In genomic region chr16:68973611-68974120, GRCh38 we compare ENCODE assay signal across 18 cellular contexts.
DNase-seq lines count a peak whose midpoint lies in the region; ATAC-seq, FAIRE-seq and TF ChIP-seq lines count a peak whose summit lies in the region.
"Had no signal": no experiment of that assay in that cellular context is flagged by ENCODE, and none has a peak within 500 bp of the region (broad histone marks: within the 10 kb centered on the region; RNA-seq: fewer than 3 reads in every experiment).

No MANE protein-coding gene starts in this region.

- no peak overlapping the region for H3K14ac ChIP-seq in mesenchymal stem cell (ENCODE audit: low read length in 2 of 2)

- CTCF ChIA-PET in A549 (lab: Yijun Ruan, JAX) (interaction anchor here (0.6 to 5.0 kb wide), 14 partner anchors 11 to 150 kb away, joined by 3 to 47 read pairs (median 4); partner anchors contain the start of gene HAS3), OCI-LY7 (lab: Charles Lee; ENCODE audit: unreplicated experiment) (no interaction called here)

- no peak overlapping the region for H2BK5ac ChIP-seq in mesenchymal stem cell (ENCODE audit: low read depth, low read length, poor library complexity, severe bottlenecking)

- no peaks in the 10 kb centered on the region for H3K27me3 ChIP-seq in HUES6 (ENCODE audit: control insufficient read depth, insufficient read depth, low read length)
- H3K27me3 ChIP-seq in mesenchymal stem cell (ENCODE audit: control insufficient read depth in 1 of 2, insufficient read depth in 1 of 2, low read length in 2 of 2): no peaks in the 10 kb centered on the region
- H3K27me3 ChIP-seq in left ventricle myocardium inferior (ENCODE audit: low read depth): no peaks in the 10 kb centered on the region
- H3K27me3 ChIP-seq: BLaER1 treated with 17β-estradiol and CSF1 and Interleukin-3, amounts not matched to agents 10 nM and 100 nM; brain microvascular endothelial cell had no signal

- no peak for TF ChIP-seq RAD21 in A549 (conservative IDR thresholded peaks at IDR 0.05 in 1 of 2, IDR thresholded peaks at IDR 0.05 in 1 of 2)

- H2BK120ac ChIP-seq in mesenchymal stem cell (ENCODE audit: low read depth, low read length): no peak overlapping the region

- H3K4ac ChIP-seq in mesenchymal stem cell (ENCODE audit: low read depth in 1 of 2, low read length in 2 of 2): no peak overlapping the region

- H3K79me2 ChIP-seq in OCI-LY7 (ENCODE audit: insufficient read depth, low read depth, low read length): no peaks in the 10 kb centered on the region

- no peak overlapping the region for H3K18ac ChIP-seq in mesenchymal stem cell (ENCODE audit: low read depth in 1 of 2, low read length in 2 of 2)

- ATAC-seq in A549 (no peak), HG02938 (IDR thresholded peaks at IDR 0.05; ENCODE audit: unreplicated experiment) (no peak)

- H3K36me3 ChIP-seq in HUES6 (ENCODE audit: control insufficient read depth, insufficient read depth, low read length) (peaks cover 13% of the 10 kb centered on the region; the same call in 1 of the 2 replicates), mesenchymal stem cell (ENCODE audit: control insufficient read depth in 1 of 2, insufficient read depth in 2 of 2, low read depth in 1 of 2, low read length in 2 of 2) (peaks cover 22 to 39% of the 10 kb centered on the region in 2 experiments), OCI-LY7 (ENCODE audit: insufficient read depth, low read length) (peaks cover 10% of the 10 kb centered on the region; the same call in 1 of the 2 replicates), left ventricle myocardium inferior (peaks cover 37% of the 10 kb centered on the region)
- H3K36me3 ChIP-seq: brain microvascular endothelial cell had no signal

- H3K9ac ChIP-seq in HUES6 (ENCODE audit: low read length): no peak overlapping the region
- no peak overlapping the region for H3K9ac ChIP-seq in mesenchymal stem cell (ENCODE audit: low read length)
- H3K9ac ChIP-seq: BLaER1 treated with 17β-estradiol and CSF1 and Interleukin-3, amounts not matched to agents 10 nM and 100 nM had no signal

- WGBS in A549 (ENCODE audit: missing lambda C conversion rate): 76% methylated on average over 7 of the region's 7 CpGs
- 85% methylated on average over 7 of the region's 7 CpGs for WGBS in mesenchymal stem cell

- H3K4me1 ChIP-seq in A549: peaks cover 20% of the 10 kb centered on the region
- H3K4me1 ChIP-seq in HUES6 (ENCODE audit: control insufficient read depth, insufficient read depth, low read length): peaks cover 24% of the 10 kb centered on the region
- peaks cover 7% of the 10 kb centered on the region for H3K4me1 ChIP-seq in mesenchymal stem cell (ENCODE audit: control insufficient read depth, insufficient read depth, low read depth, low read length)
- no peaks in the 10 kb centered on the region for H3K4me1 ChIP-seq in OCI-LY7 (ENCODE audit: insufficient read depth, low read length, poor library complexity, severe bottlenecking)
- no peaks in the 10 kb centered on the region for H3K4me1 ChIP-seq in left ventricle myocardium inferior
- H3K4me1 ChIP-seq: BLaER1 treated with 17β-estradiol and CSF1 and Interleukin-3, amounts not matched to agents 10 nM and 100 nM had no signal

- H3K23ac ChIP-seq in mesenchymal stem cell (ENCODE audit: low read length in 2 of 2): no peak overlapping the region

- H4K20me1 ChIP-seq in OCI-LY7 (ENCODE audit: insufficient read depth, low read length): no peaks in the 10 kb centered on the region
- H4K20me1 ChIP-seq: BLaER1 treated with 17β-estradiol and CSF1 and Interleukin-3, amounts not matched to agents 10 nM and 100 nM had no signal

- H3K4me3 ChIP-seq in A549 (no peak overlapping the region), HUES6 (ENCODE audit: low read depth, low read length) (no peak overlapping the region), mesenchymal stem cell (ENCODE audit: insufficient read depth in 1 of 2, low read depth in 1 of 2, low read length in 2 of 2) (no peak overlapping the region), OCI-LY7 (ENCODE audit: low read depth, low read length, poor library complexity, severe bottlenecking) (no peak overlapping the region), left ventricle myocardium inferior (no peak overlapping the region)
- H3K4me3 ChIP-seq: BLaER1 treated with 17β-estradiol and CSF1 and Interleukin-3, amounts not matched to agents 10 nM and 100 nM had no signal

- TF ChIP-seq POLR2A in A549 (IDR thresholded peaks at IDR 0.05; ENCODE audit: low read length): no peak

- H3K4me2 ChIP-seq in A549 (no peak overlapping the region), mesenchymal stem cell (ENCODE audit: low read length, poor library complexity, severe bottlenecking) (no peak overlapping the region), OCI-LY7 (ENCODE audit: low read length) (no peak overlapping the region)
- H3K4me2 ChIP-seq: BLaER1 treated with 17β-estradiol and CSF1 and Interleukin-3, amounts not matched to agents 10 nM and 100 nM had no signal

- no peaks in the 10 kb centered on the region for H3K9me2 ChIP-seq in OCI-LY7 (ENCODE audit: insufficient read depth, low read length)

- no peaks in the 10 kb centered on the region for H3K9me3 ChIP-seq in A549
- H3K9me3 ChIP-seq in HUES6 (ENCODE audit: control insufficient read depth, insufficient read depth, low read depth, low read length): no peaks in the 10 kb centered on the region
- H3K9me3 ChIP-seq in mesenchymal stem cell (ENCODE audit: control insufficient read depth, low read length): no peaks in the 10 kb centered on the region
- H3K9me3 ChIP-seq in OCI-LY7 (ENCODE audit: low read length): no peaks in the 10 kb centered on the region
- H3K9me3 ChIP-seq in left ventricle myocardium inferior (replicated peaks): no peaks in the 10 kb centered on the region
- H3K9me3 ChIP-seq: BLaER1 treated with 17β-estradiol and CSF1 and Interleukin-3, amounts not matched to agents 10 nM and 100 nM had no signal

- DNase-seq in A549 (ENCODE audit: low read depth in 1 of 2, low spot score in 1 of 2) (no peak), NCI-H748 (lab: John Stamatoyannopoulos, UW; ENCODE audit: unreplicated experiment) (peak; percentile 76), mesenchymal stem cell (no peak), OCI-LY7 (ENCODE audit: low spot score) (no peak), left ventricle myocardium inferior (no peak)
- DNase-seq: activated CD8-positive, alpha-beta memory T cell treated with anti-CD3 and anti-CD28 coated beads for 24 hours; activated T-cell treated with anti-CD3 and anti-CD28 coated beads, Interleukin-2, amount 50 U/mL, for 1 hour; brain microvascular endothelial cell; head of caudate nucleus; naive B cell; NCI-H1436 treated with DMSO at 0.1 percent for 48 hours; NCI-H446; substantia nigra had no signal

- no peak overlapping the region for H2BK12ac ChIP-seq in mesenchymal stem cell (ENCODE audit: low read length in 2 of 2)

- no TSS peak for BruUV-seq in OCI-LY7 (replicated peaks; lab: Mats Ljungman, UMichigan)

- H3K27ac ChIP-seq in A549 (peak overlapping the region; percentile 8 to 62; a peak in 4 of 6 replicates), HUES6 (ENCODE audit: low read depth, low read length) (0 out of 2 replicates have a peak overlapping the region, but pooled peaks have one; percentile 10), mesenchymal stem cell (ENCODE audit: low read length, poor library complexity, severe bottlenecking) (no peak overlapping the region), OCI-LY7 (ENCODE audit: low read depth, low read length, poor library complexity, severe bottlenecking) (no peak overlapping the region), left ventricle myocardium inferior (replicated peaks) (no peak overlapping the region)
- H3K27ac ChIP-seq: BLaER1 treated with 17β-estradiol and CSF1 and Interleukin-3, amounts not matched to agents 10 nM and 100 nM; brain microvascular endothelial cell had no signal

- H4K91ac ChIP-seq in mesenchymal stem cell (ENCODE audit: low read length): no peak overlapping the region

- FAIRE-seq in A549 (lab: Jason Lieb, UNC): no peak
- FAIRE-seq: GM19239, RCC 7860 had no signal

- H2BK15ac ChIP-seq in mesenchymal stem cell (ENCODE audit: low read depth, poor library complexity, severe bottlenecking): no peak overlapping the region

- peaks cover 4% of the 10 kb centered on the region for H3K79me1 ChIP-seq in mesenchymal stem cell (replicated peaks; ENCODE audit: low read length, poor library complexity, severe bottlenecking)

- POLR2A ChIA-PET in A549 (lab: Yijun Ruan, JAX): no interaction called here
- POLR2A ChIA-PET in OCI-LY7 (lab: Charles Lee): interaction anchor here (0.6 kb wide), 1 partner anchor 81 kb away, joined by 6 read pairs; no protein-coding TSS in a partner anchor

- TF ChIP-seq CTCF in A549 (IDR thresholded peaks at IDR 0.05): no peak
- no peak for TF ChIP-seq CTCF in OCI-LY7 (conservative IDR thresholded peaks at IDR 0.05; ENCODE audit: low read length)
- TF ChIP-seq CTCF in left ventricle myocardium inferior (IDR thresholded peaks at IDR 0.05; ENCODE audit: borderline replicate concordance): no peak

- no peak overlapping the region for H4K8ac ChIP-seq in mesenchymal stem cell (ENCODE audit: low read length)

- H2AK5ac ChIP-seq in mesenchymal stem cell (ENCODE audit: low read length, severe bottlenecking): peak overlapping the region; percentile 60

- intact Hi-C loops in OCI-LY7 (cut with micrococcal nuclease; ENCODE audit: unreplicated experiment): no loop called here
- intact Hi-C loops in left ventricle myocardium inferior (cut with micrococcal nuclease): no loop called here

- TF ChIP-seq EP300 in A549 (IDR thresholded peaks at IDR 0.05): no peak

- H2AFZ ChIP-seq in mesenchymal stem cell (ENCODE audit: low read depth, low read length): no peak overlapping the region
- H2AFZ ChIP-seq in OCI-LY7 (ENCODE audit: low read length): no peak overlapping the region

TF ChIP-seq in A549, 52 proteins besides CTCF, POLR2A, EP300 and RAD21:
- TF ChIP-seq CBX2 (IDR thresholded peaks at IDR 0.05; ENCODE audit: borderline replicate concordance, low read depth): no peak

Comparison
In these comparisons a context has a peak if more than half of its experiments do, and no peak if none do; other contexts are left out.
1. H3K27ac ChIP-seq: peak in A549 (2 of 2) and HUES6 (single experiment); none in mesenchymal stem cell (single experiment), OCI-LY7 (single experiment) and left ventricle myocardium inferior (single experiment).